ENCODE assay signal across 8 cellular contexts in genomic region chr3:151609491-151609890, GRCh38.
"Had no signal": no experiment of that assay in that cellular context is flagged by ENCODE, and none has a peak within 500 bp of the region (broad histone marks: within the 10 kb centered on the region; RNA-seq: fewer than 3 reads in every experiment).

No MANE protein-coding gene starts in this region.

- H3K9me3 ChIP-seq: HAP-1 had no signal

- DNase-seq: GM23248, GOT3, H7, HFFc6, IMR-90 had no signal

- H3K4me3 ChIP-seq: GM23248, HAP-1, K562 had no signal

- H3K9ac ChIP-seq: GM23248 had no signal

- H3K4me3 Mint-ChIP-seq: HFFc6 had no signal

- H3K27ac ChIP-seq: GM23248 had no signal

- H3K9me3 Mint-ChIP-seq: HFFc6 had no signal

- H2AFZ ChIP-seq: GM23248 had no signal

- ATAC-seq: HCT116, K562 had no signal

- H3K36me3 ChIP-seq: HAP-1 had no signal

- H3K27ac Mint-ChIP-seq: HFFc6 had no signal
